Comparison of ENCODE assay signal across 11 cellular contexts in the genomic region with DNA sequence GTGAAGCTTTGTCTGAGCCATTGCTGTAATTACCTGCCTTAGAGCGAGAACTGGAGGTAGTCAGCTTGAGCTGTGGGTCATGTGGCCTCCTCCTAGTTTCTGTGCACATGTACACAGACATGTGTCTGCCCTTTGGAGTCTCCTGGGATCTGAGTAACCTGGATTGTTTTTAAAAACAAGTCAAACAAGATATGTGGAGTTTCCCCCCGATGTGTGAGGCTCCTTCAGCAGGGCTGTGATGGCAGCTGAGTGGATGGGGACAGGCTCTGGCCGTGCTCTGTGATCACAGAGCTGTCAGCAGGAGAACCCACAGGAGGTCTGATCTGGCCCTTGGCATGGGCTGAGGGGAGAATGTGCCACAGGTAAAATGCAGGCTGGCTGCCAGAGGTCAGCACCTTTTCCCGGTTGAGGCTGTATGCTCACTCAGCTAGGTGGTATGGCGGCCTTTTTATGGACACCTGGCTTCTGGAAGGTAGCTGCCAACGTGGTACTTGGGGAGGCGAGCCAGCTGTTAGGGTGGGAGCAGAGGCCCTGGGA. TPM values are rescaled to one million over a fixed set of nuclear protein-coding genes. Genes with fewer than 3 reads are reported as not detected.
DNase-seq lines count a peak whose midpoint lies in the region; ATAC-seq and TF ChIP-seq lines count a peak whose summit lies in the region.
"Had no signal": no experiment of that assay in that cellular context is flagged by ENCODE, and none has a peak within 500 bp of the region (broad histone marks: within the 10 kb centered on the region; RNA-seq: fewer than 3 reads in every experiment).

No MANE protein-coding gene starts in this region.

- peak; percentile 17 for DNase-seq in activated T-cell treated with anti-CD3 and anti-CD28 coated beads, Interleukin-2, amount 50 U/mL, for 24 hours
- DNase-seq in activated T-cell treated with anti-CD3 and anti-CD28 coated beads, Interleukin-2, amount 50 U/mL, for 4 hours, result no peak
- DNase-seq in T-cell (no peak), glutamatergic neuron (no peak), stomach (peak; percentile 70), NCI-H1105 (lab: John Stamatoyannopoulos, UW) (no peak), PC-3 (no peak)
- DNase-seq: AML-193, dermis blood vessel endothelial cell, SJCRH30 had no signal

- H3K36me3 Mint-ChIP-seq in activated T-cell treated with anti-CD3 and anti-CD28 coated beads, Interleukin-2, amount 50 U/mL, for 24 hours (ENCODE audit: low read depth), result peaks cover 92% of the 10 kb centered on the region
- H3K36me3 Mint-ChIP-seq in activated T-cell treated with anti-CD3 and anti-CD28 coated beads, Interleukin-2, amount 50 U/mL, for 4 hours (ENCODE audit: insufficient read depth), result peaks cover 35% of the 10 kb centered on the region
- H3K36me3 Mint-ChIP-seq in T-cell (peaks cover 54% of the 10 kb centered on the region), glutamatergic neuron (ENCODE audit: unreplicated experiment) (peaks cover 14% of the 10 kb centered on the region)

- no TSS peak for BruUV-seq in PC-3 (replicated peaks; lab: Mats Ljungman, UMichigan)

- H3K27ac Mint-ChIP-seq in activated T-cell treated with anti-CD3 and anti-CD28 coated beads, Interleukin-2, amount 50 U/mL, for 24 hours, result peak overlapping the region; percentile 58
- peak overlapping the region; percentile 58 to 69 for H3K27ac Mint-ChIP-seq in T-cell
- peak overlapping the region; percentile 59 for H3K27ac Mint-ChIP-seq in glutamatergic neuron (ENCODE audit: unreplicated experiment)

- intact Hi-C loops in stomach (cut with DNase I; ENCODE audit: low total_unique reads) (no loop called here), PC-3 (cut with micrococcal nuclease) (no loop called here)

- H3K4me3 ChIP-seq in stomach (no peak overlapping the region), PC-3 (ENCODE audit: low read length) (no peak overlapping the region)
- H3K4me3 ChIP-seq: SJCRH30 had no signal

- no peak for ATAC-seq in activated T-cell treated with anti-CD3 and anti-CD28 coated beads, Interleukin-2, amount 50 U/mL, for 4 hours
- ATAC-seq in T-cell (replicated peaks in 1 of 4) (no peak), PC-3 (no peak), GM18909 (IDR thresholded peaks at IDR 0.05; ENCODE audit: poor library complexity, unreplicated experiment) (no peak)

- CTCF ChIA-PET in T-cell (lab: Charles Lee) (no interaction called here), PC-3 (lab: Charles Lee) (no interaction called here)

- no peaks in the 10 kb centered on the region for H3K9me3 Mint-ChIP-seq in activated T-cell treated with anti-CD3 and anti-CD28 coated beads, Interleukin-2, amount 50 U/mL, for 24 hours
- H3K9me3 Mint-ChIP-seq in activated T-cell treated with anti-CD3 and anti-CD28 coated beads, Interleukin-2, amount 50 U/mL, for 4 hours, result no peaks in the 10 kb centered on the region
- peaks cover 0 to 2% (median 0%) of the 10 kb centered on the region in 3 donors for H3K9me3 Mint-ChIP-seq in T-cell
- peaks cover 13% of the 10 kb centered on the region for H3K9me3 Mint-ChIP-seq in glutamatergic neuron (ENCODE audit: unreplicated experiment)

- TF ChIP-seq CTCF in glutamatergic neuron (IDR thresholded peaks at IDR 0.05; ENCODE audit: partially characterized antibody, unreplicated experiment) (no peak), stomach (IDR thresholded peaks at IDR 0.05) (no peak), PC-3 (conservative IDR thresholded peaks at IDR 0.05; ENCODE audit: low read depth, low read length) (no peak)

- peak overlapping the region in 3 of 5 donors; percentile 25 to 47 (median 46) for H3K27ac ChIP-seq in stomach
- H3K27ac ChIP-seq in PC-3 (ENCODE audit: low read length), result no peak overlapping the region
- H3K27ac ChIP-seq: SJCRH30 had no signal

- no peak overlapping the region for H3K4me2 ChIP-seq in PC-3 (ENCODE audit: low read length)

- H3K4me3 Mint-ChIP-seq in activated T-cell treated with anti-CD3 and anti-CD28 coated beads, Interleukin-2, amount 50 U/mL, for 24 hours, result no peak overlapping the region
- no peak overlapping the region for H3K4me3 Mint-ChIP-seq in activated T-cell treated with anti-CD3 and anti-CD28 coated beads, Interleukin-2, amount 50 U/mL, for 4 hours
- H3K4me3 Mint-ChIP-seq in T-cell (no peak overlapping the region), glutamatergic neuron (ENCODE audit: unreplicated experiment) (no peak overlapping the region)

- H3K27me3 ChIP-seq in stomach (no peaks in the 10 kb centered on the region), PC-3 (ENCODE audit: low read length) (no peaks in the 10 kb centered on the region)
- H3K27me3 ChIP-seq: SJCRH30 had no signal

- H3K79me2 ChIP-seq in PC-3 (ENCODE audit: low read length), result no peaks in the 10 kb centered on the region

- no peak for TF ChIP-seq POLR2A in stomach (IDR thresholded peaks at IDR 0.05)

- H3K36me3 ChIP-seq in stomach (peaks cover 70 to 88% (median 77%) of the 10 kb centered on the region in 4 donors), PC-3 (ENCODE audit: low read depth, low read length) (no peaks in the 10 kb centered on the region; the same call in 1 of the 2 replicates)

- H3K9me2 ChIP-seq in PC-3 (replicated peaks; ENCODE audit: low read length), result no peaks in the 10 kb centered on the region

- H3K4me1 ChIP-seq in stomach, result peaks cover 14 to 52% (median 31%) of the 10 kb centered on the region in 4 donors
- H3K4me1 ChIP-seq in PC-3 (ENCODE audit: insufficient read depth, low read length), result no peaks in the 10 kb centered on the region
- H3K4me1 ChIP-seq: SJCRH30 had no signal

- H3K27me3 Mint-ChIP-seq in activated T-cell treated with anti-CD3 and anti-CD28 coated beads, Interleukin-2, amount 50 U/mL, for 24 hours, result no peaks in the 10 kb centered on the region
- H3K27me3 Mint-ChIP-seq in activated T-cell treated with anti-CD3 and anti-CD28 coated beads, Interleukin-2, amount 50 U/mL, for 4 hours (ENCODE audit: low read depth), result no peaks in the 10 kb centered on the region
- H3K27me3 Mint-ChIP-seq in T-cell (no peaks in the 10 kb centered on the region), glutamatergic neuron (ENCODE audit: unreplicated experiment) (peaks cover 4% of the 10 kb centered on the region)

- no peak overlapping the region for H3K9ac ChIP-seq in PC-3 (ENCODE audit: low read length)

- no peak for TF ChIP-seq EP300 in stomach (IDR thresholded peaks at IDR 0.05)

- no peak overlapping the region for H2AFZ ChIP-seq in PC-3 (ENCODE audit: low read length)

- POLR2A ChIA-PET in T-cell (lab: Charles Lee) (no interaction called here), PC-3 (lab: Charles Lee; ENCODE audit: unreplicated experiment) (interaction anchor here (0.5 kb wide), 1 partner anchor 267 kb away, joined by 3 read pairs; no protein-coding TSS in a partner anchor)

- H3F3A ChIP-seq in PC-3 (ENCODE audit: low read length, unreplicated experiment), result no peaks in the 10 kb centered on the region

- H3K9me3 ChIP-seq in stomach (no peaks in the 10 kb centered on the region), PC-3 (ENCODE audit: low read length) (no peaks in the 10 kb centered on the region)

- H4K20me1 ChIP-seq in PC-3 (ENCODE audit: low read length), result no peaks in the 10 kb centered on the region

- peaks cover 40% of the 10 kb centered on the region for H3K4me1 Mint-ChIP-seq in activated T-cell treated with anti-CD3 and anti-CD28 coated beads, Interleukin-2, amount 50 U/mL, for 24 hours (ENCODE audit: low read depth)
- peaks cover 38% of the 10 kb centered on the region for H3K4me1 Mint-ChIP-seq in activated T-cell treated with anti-CD3 and anti-CD28 coated beads, Interleukin-2, amount 50 U/mL, for 4 hours (ENCODE audit: low read depth)
- H3K4me1 Mint-ChIP-seq in T-cell (peaks cover 40 to 41% (median 40%) of the 10 kb centered on the region in 3 donors), glutamatergic neuron (ENCODE audit: low read depth, unreplicated experiment) (peaks cover 18% of the 10 kb centered on the region)

- WGBS in stomach, 5 donors, result 43 to 79% (median 63%) methylated on average over 7 of the region's 7 CpGs

RNA-seq across cellular contexts. Expression of a gene that starts 38.4 kb away (rescaled TPM):
- total RNA-seq in activated T-cell treated with anti-CD3 and anti-CD28 coated beads, Interleukin-2, amount 50 U/mL, for 4 hours, result 100 to 1,000 TPM; 165 to 187 (median 179) TPM
- total RNA-seq in T-cell (10 to 100 TPM; 30.6 to 48.1 (median 46.3) TPM), glutamatergic neuron (ENCODE audit: unreplicated experiment) (17.2 TPM), stomach (10 to 100 TPM; 11.7 to 68.7 (median 18.7) TPM), PC-3 (2014; rRNA removed) (26.0 and 30.9 TPM in 2 replicates)
- 10 to 100 TPM; 12.7 to 18.6 (median 17.6) TPM for polyA plus RNA-seq in stomach

RNA-seq across cellular contexts. Expression of a gene that starts 38.5 kb away (rescaled TPM):
- total RNA-seq in activated T-cell treated with anti-CD3 and anti-CD28 coated beads, Interleukin-2, amount 50 U/mL, for 4 hours, result 1 to 10 TPM; 2.7 to 3.0 (median 2.9) TPM
- total RNA-seq in T-cell (1 to 10 TPM; 1.8 to 4.8 (median 2.5) TPM), glutamatergic neuron (ENCODE audit: unreplicated experiment) (34.5 TPM), stomach (10 to 100 TPM in 1 of 5 donors, 1 to 10 TPM in 3, under 1 TPM in 1; 0.58 to 11.9 (median 4.6) TPM), PC-3 (2014; rRNA removed) (2.9 and 3.7 TPM in 2 replicates)
- 1 to 10 TPM; 2.8 to 6.6 (median 5.5) TPM for polyA plus RNA-seq in stomach

Comparison
In these comparisons a context has a peak if more than half of its experiments do, and no peak if none do; other contexts are left out.
1. DNase-seq: peak in activated T-cell treated with anti-CD3 and anti-CD28 coated beads, Interleukin-2, amount 50 U/mL, for 24 hours (single experiment) and stomach (single experiment); none in activated T-cell treated with anti-CD3 and anti-CD28 coated beads, Interleukin-2, amount 50 U/mL, for 4 hours (single experiment), T-cell (0 of 34), glutamatergic neuron (single experiment), NCI-H1105 (single experiment) and PC-3 (single experiment).
2. Peak in every context shown above with its lines, with median percentiles within 50 percentile points of each other: H3K27ac Mint-ChIP-seq.